17 cellular contexts compared by ENCODE assay signal in genomic region chr11:45560935-45561330, GRCh38.
DNase-seq lines count a peak whose midpoint lies in the region; ATAC-seq and TF ChIP-seq lines count a peak whose summit lies in the region.
"Had no signal": no experiment of that assay in that cellular context is flagged by ENCODE, and none has a peak within 500 bp of the region (broad histone marks: within the 10 kb centered on the region; RNA-seq: fewer than 3 reads in every experiment).

No MANE protein-coding gene starts in this region.

- intact Hi-C loops in left cardiac atrium (cut with DNase I), result no loop called here

- H3K79me2 ChIP-seq in osteoblast (ENCODE audit: insufficient read depth, low read length), result no peaks in the 10 kb centered on the region

- peaks cover 4% of the 10 kb centered on the region for H3K4me1 ChIP-seq in osteoblast (ENCODE audit: insufficient read depth, low read length)
- H3K4me1 ChIP-seq: lower lobe of right lung, Peyer's patch, stomach, tibial artery had no signal

- H2AFZ ChIP-seq in osteoblast (ENCODE audit: low read length), result no peak overlapping the region

- ATAC-seq in GM18861 (IDR thresholded peaks at IDR 0.05; ENCODE audit: unreplicated experiment) (no peak), GM21723 (IDR thresholded peaks at IDR 0.05; ENCODE audit: unreplicated experiment) (no peak), left cardiac atrium (no peak), GM21619 (IDR thresholded peaks at IDR 0.05; ENCODE audit: unreplicated experiment) (no peak)
- ATAC-seq: lower lobe of right lung had no signal

- no peak overlapping the region for H3K4me2 ChIP-seq in osteoblast (ENCODE audit: insufficient read depth, low read length)

- no peaks in the 10 kb centered on the region for H3K9me3 ChIP-seq in WERI-Rb-1 (ENCODE audit: severe bottlenecking)
- peaks cover 4% of the 10 kb centered on the region for H3K9me3 ChIP-seq in osteoblast (ENCODE audit: low read depth, low read length)
- H3K9me3 ChIP-seq: lower lobe of right lung, Peyer's patch, tibial artery had no signal

- peak; percentile 78 for DNase-seq in DMS 273 treated with DMSO at 0.1 percent for 48 hours (lab: John Stamatoyannopoulos, UW)
- peak; percentile 79 for DNase-seq in NCI-H1092 treated with DMSO at 0.1 percent for 48 hours (lab: John Stamatoyannopoulos, UW)
- DNase-seq in WERI-Rb-1, result no peak
- DNase-seq in osteoblast (ENCODE audit: insufficient read length, low spot score, missing footprints), result peak; percentile 59
- no peak for DNase-seq in left cardiac atrium
- DNase-seq: activated B cell treated with CpG ODN at 0.5 μM for 24 hours; effector CD8-positive, alpha-beta T cell; Kasumi-1; kidney; lower lobe of right lung; MV-4-11; Peyer's patch; stomach; tibial artery had no signal

- no peaks in the 10 kb centered on the region for H4K20me1 ChIP-seq in osteoblast (ENCODE audit: insufficient read depth, low read length)

- no peak overlapping the region for H3K4me3 ChIP-seq in WERI-Rb-1 (ENCODE audit: low read depth, low read length)
- H3K4me3 ChIP-seq in osteoblast (ENCODE audit: insufficient read depth, low read length), result no peak overlapping the region
- H3K4me3 ChIP-seq: lower lobe of right lung, Peyer's patch, stomach, tibial artery had no signal

- no peaks in the 10 kb centered on the region for H3K36me3 ChIP-seq in WERI-Rb-1
- H3K36me3 ChIP-seq in osteoblast (ENCODE audit: insufficient read depth, low read length), result no peaks in the 10 kb centered on the region
- H3K36me3 ChIP-seq: lower lobe of right lung, Peyer's patch, stomach, tibial artery had no signal

- TF ChIP-seq CTCF in WERI-Rb-1 (IDR thresholded peaks at IDR 0.05; ENCODE audit: low read depth, low read length) (no peak), osteoblast (IDR thresholded peaks at IDR 0.05; ENCODE audit: extremely low read depth, low read depth, low read length) (no peak)

- H3K27ac ChIP-seq in WERI-Rb-1 (peak overlapping the region; percentile 87), osteoblast (ENCODE audit: low read depth, low read length) (no peak overlapping the region)
- H3K27ac ChIP-seq: lower lobe of right lung, Peyer's patch, stomach, tibial artery had no signal

- H3K27me3 ChIP-seq in WERI-Rb-1 (ENCODE audit: insufficient read depth, low read depth, severe bottlenecking), result no peaks in the 10 kb centered on the region
- peaks cover 15% of the 10 kb centered on the region for H3K27me3 ChIP-seq in osteoblast (ENCODE audit: insufficient read depth, low read length)
- H3K27me3 ChIP-seq: Peyer's patch had no signal

Comparison
In these comparisons a context has a peak if more than half of its experiments do, and no peak if none do; other contexts are left out.
1. DNase-seq: peak in DMS 273 treated with DMSO at 0.1 percent for 48 hours (single experiment), NCI-H1092 treated with DMSO at 0.1 percent for 48 hours (single experiment) and osteoblast (single experiment); none in WERI-Rb-1 (single experiment) and left cardiac atrium (single experiment).